ENCODE assay signal across 24 cellular contexts in the genomic region with DNA sequence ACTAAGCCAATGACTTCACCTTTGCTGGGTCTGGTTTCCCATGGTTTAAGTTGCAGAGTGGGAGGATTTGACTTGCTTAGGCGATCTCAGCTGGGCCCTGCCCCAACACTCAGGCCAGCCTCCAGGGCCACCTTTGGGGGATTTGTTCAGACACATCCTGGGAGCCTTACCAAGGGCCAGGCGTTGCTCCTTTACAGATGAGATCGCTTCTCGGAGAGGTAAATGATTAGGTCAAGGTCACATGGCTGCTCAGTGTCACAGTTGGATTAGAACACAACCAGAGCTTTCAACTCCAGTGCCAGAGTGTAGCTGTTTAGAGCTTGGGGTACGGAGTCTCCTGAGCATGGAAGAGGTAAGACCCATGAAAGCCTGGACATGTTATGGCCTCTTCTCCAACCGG. TPM values are rescaled to one million over a fixed set of nuclear protein-coding genes. Genes with fewer than 3 reads are reported as not detected.
"Had no signal": no experiment of that assay in that cellular context is flagged by ENCODE, and none has a peak within 500 bp of the region (broad histone marks: within the 10 kb centered on the region; RNA-seq: fewer than 3 reads in every experiment).

No MANE protein-coding gene starts in this region.

- H3K4me3 ChIP-seq: breast epithelium, coronary artery, esophagus muscularis mucosa, gastrocnemius medialis, mucosa of descending colon, neural progenitor cell, pancreas, spleen, testis, upper lobe of right lung had no signal

- FAIRE-seq: pancreas had no signal

- H3K4me1 ChIP-seq: breast epithelium, neural progenitor cell had no signal

- H3K4me2 ChIP-seq: neural progenitor cell had no signal

- H3K27me3 ChIP-seq: breast epithelium, esophagus muscularis mucosa, gastrocnemius medialis, neural progenitor cell, pancreas, testis, upper lobe of right lung had no signal

- H3K9ac ChIP-seq: neural progenitor cell had no signal

- H3K9me3 ChIP-seq: breast epithelium, esophagus muscularis mucosa, gastrocnemius medialis, mucosa of descending colon, pancreas, spleen, testis, upper lobe of right lung had no signal

- H3K27ac ChIP-seq: breast epithelium, esophagus muscularis mucosa, gastrocnemius medialis, neural progenitor cell, pancreas, testis, upper lobe of right lung had no signal

- H2AFZ ChIP-seq: neural progenitor cell had no signal

- DNase-seq: central memory CD4-positive, alpha-beta T cell; effector CD4-positive, alpha-beta T cell; gastrocnemius medialis; glutamatergic neuron; islet precursor cell; mammary epithelial cell; mucosa of descending colon; natural killer cell; nucleus accumbens; retina; spleen; stimulated activated CD4-positive, alpha-beta T cell treated with anti-CD3 and anti-CD28 coated beads, Interleukin-15, amount 100 ng/mL, for 24 hours; stimulated activated CD4-positive, alpha-beta T cell treated with anti-CD3 and anti-CD28 coated beads, Interleukin-1b, Interleukin-23, amount 100 ng/mL, for 48 hours; stimulated activated CD4-positive, alpha-beta T cell treated with anti-CD3 and anti-CD28 coated beads, Interleukin-4, amount 100 ng/mL, for 24 hours; stimulated activated naive CD8-positive, alpha-beta T cell treated with anti-CD3 and anti-CD28 coated beads, Interleukin-15, amount 100 ng/mL, for 72 hours; testis; upper lobe of right lung had no signal

- ATAC-seq: gastrocnemius medialis; mucosa of descending colon; natural killer cell; pancreas; sciatic nerve; stimulated activated memory B cell treated with anti-CD40 and anti-IgM and Interleukin-4, amounts not matched to agents 10 μg/mL and 1 μg/mL and 100 μg/mL, for 72 hours; stimulated activated naive CD8-positive, alpha-beta T cell treated with anti-CD3 and anti-CD28 coated beads, Interleukin-15, amount 100 ng/mL, for 72 hours; upper lobe of right lung had no signal

- H3K36me3 ChIP-seq: breast epithelium, gastrocnemius medialis, neural progenitor cell, pancreas, spleen had no signal

RNA-seq across cellular contexts. Expression of a gene that starts 57.5 kb away (rescaled TPM):
- total RNA-seq: natural killer cell had no signal
